In the genomic region with DNA sequence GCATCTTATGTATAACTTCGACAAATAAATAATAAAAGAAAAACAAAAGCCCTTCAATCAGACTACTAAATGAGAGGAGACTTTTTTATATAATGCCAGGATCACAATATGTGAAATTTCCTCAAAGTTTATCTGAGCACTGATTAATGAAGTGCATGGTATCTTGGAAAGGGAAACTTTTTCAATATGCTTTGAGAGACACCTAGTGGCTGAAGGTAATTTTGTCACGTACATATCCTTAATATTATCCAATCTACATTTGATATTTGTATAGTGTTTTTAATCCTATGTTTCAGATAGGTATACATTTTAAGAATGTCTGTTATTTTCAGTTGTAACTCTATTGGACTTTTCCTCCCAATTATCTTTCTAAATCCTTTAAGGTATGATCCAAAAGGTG, we compare ENCODE assay signal across 8 cellular contexts.
DNase-seq lines count a peak whose midpoint lies in the region; ATAC-seq and TF ChIP-seq lines count a peak whose summit lies in the region.

No MANE protein-coding gene starts in this region.

- H3K4me3 ChIP-seq in body of pancreas, result no peak overlapping the region
- H3K4me3 ChIP-seq in mesenchymal stem cell (ENCODE audit: insufficient read depth in 1 of 2, low read depth in 1 of 2, low read length in 2 of 2), result no peak overlapping the region
- H3K4me3 ChIP-seq in spleen, result no peak overlapping the region

- TF ChIP-seq CTCF in GM10248 (IDR thresholded peaks at IDR 0.05; ENCODE audit: control extremely low read depth, extremely low read depth, low read depth, missing control alignments) (peak; percentile 15), body of pancreas (IDR thresholded peaks at IDR 0.05) (peak in 6 of 7 experiments; percentile 23 to 59 (median 40)), spleen (IDR thresholded peaks at IDR 0.05 in 8 of 11, conservative IDR thresholded peaks at IDR 0.05 in 3 of 11) (peak in 3 of 11 experiments; percentile 18 to 28 (median 24))

- 6 to 8% methylated on average over 2 of the region's 2 CpGs for WGBS in body of pancreas, 2 donors
- WGBS in mesenchymal stem cell, result no CpG with 5 or more reads among the region's 2 CpGs
- whole genome bisulfite sequencing in spleen, 5 donors, result 2 to 14% (median 6%) methylated on average over 2 of the region's 2 CpGs

- H3K27ac ChIP-seq in body of pancreas (no peak overlapping the region), mesenchymal stem cell (ENCODE audit: low read length, poor library complexity, severe bottlenecking) (no peak overlapping the region), spleen (no peak overlapping the region)

- intact Hi-C loops in body of pancreas (cut with DNase I), result loop anchor here (10.0 kb wide), 1 partner anchor 320 kb away; no protein-coding TSS in a partner anchor
- intact Hi-C loops in spleen (cut with DNase I; ENCODE audit: low total_unique reads), result loop anchor here (10.0 kb wide), 1 partner anchor 330 kb away; no protein-coding TSS in a partner anchor

- H2BK12ac ChIP-seq in mesenchymal stem cell (ENCODE audit: low read length in 2 of 2), result no peak overlapping the region

- H2AK5ac ChIP-seq in mesenchymal stem cell (ENCODE audit: low read length, severe bottlenecking), result no peak overlapping the region

- no peak overlapping the region for H2BK15ac ChIP-seq in mesenchymal stem cell (ENCODE audit: low read depth, poor library complexity, severe bottlenecking)

- no peak overlapping the region for H3K4ac ChIP-seq in mesenchymal stem cell (ENCODE audit: low read depth in 1 of 2, low read length in 2 of 2)

- H4K91ac ChIP-seq in mesenchymal stem cell (ENCODE audit: low read length), result no peak overlapping the region

- no peak overlapping the region for H3K14ac ChIP-seq in mesenchymal stem cell (ENCODE audit: low read length in 2 of 2)

- no peaks in the 10 kb centered on the region for H3K4me1 Mint-ChIP-seq in immature natural killer cell

- H2BK5ac ChIP-seq in mesenchymal stem cell (ENCODE audit: low read depth, low read length, poor library complexity, severe bottlenecking), result no peak overlapping the region

- TF ChIP-seq POLR2A in body of pancreas (IDR thresholded peaks at IDR 0.05) (no peak), spleen (IDR thresholded peaks at IDR 0.05) (no peak)

- H3K79me1 ChIP-seq in mesenchymal stem cell (replicated peaks; ENCODE audit: low read length, poor library complexity, severe bottlenecking), result peaks cover 4% of the 10 kb centered on the region

- ATAC-seq in body of pancreas (no peak), HG03442 (IDR thresholded peaks at IDR 0.05; ENCODE audit: unreplicated experiment) (no peak)

- CTCF ChIA-PET in GM10248 (lab: Yijun Ruan, JAX), result no interaction called here

- no peaks in the 10 kb centered on the region for H3K27me3 Mint-ChIP-seq in immature natural killer cell (ENCODE audit: low read depth in 3 of 3)

- no peak overlapping the region for H3K23ac ChIP-seq in mesenchymal stem cell (ENCODE audit: low read length in 2 of 2)

- no peak overlapping the region for H2AFZ ChIP-seq in mesenchymal stem cell (ENCODE audit: low read depth, low read length)

- no peak overlapping the region for H2BK120ac ChIP-seq in mesenchymal stem cell (ENCODE audit: low read depth, low read length)

- no peak overlapping the region for H3K18ac ChIP-seq in mesenchymal stem cell (ENCODE audit: low read depth in 1 of 2, low read length in 2 of 2)

- H3K9me3 ChIP-seq in body of pancreas (no peaks in the 10 kb centered on the region), mesenchymal stem cell (ENCODE audit: control insufficient read depth, low read length) (no peaks in the 10 kb centered on the region), spleen (no peaks in the 10 kb centered on the region)

- H3K27me3 ChIP-seq in body of pancreas, result no peaks in the 10 kb centered on the region
- H3K27me3 ChIP-seq in mesenchymal stem cell (ENCODE audit: control insufficient read depth in 1 of 2, insufficient read depth in 1 of 2, low read length in 2 of 2), result no peaks in the 10 kb centered on the region
- no peaks in the 10 kb centered on the region for H3K27me3 ChIP-seq in spleen (replicated peaks in 1 of 7)

- no peak overlapping the region for H3K4me3 Mint-ChIP-seq in immature natural killer cell

- no peak overlapping the region for H3K27ac Mint-ChIP-seq in immature natural killer cell

- H3K4me2 ChIP-seq in mesenchymal stem cell (ENCODE audit: low read length, poor library complexity, severe bottlenecking), result no peak overlapping the region

- POLR2A ChIA-PET in GM10248 (lab: Yijun Ruan, JAX), result no interaction called here

- DNase-seq in GM10248 (ENCODE audit: extremely low spot score) (no peak), LoVo (ENCODE audit: low spot score) (peak; percentile 2), body of pancreas (no peak), mesenchymal stem cell (peak; percentile 21), activated gamma-delta T cell (lab: John Stamatoyannopoulos, UW) (no peak), spleen (no peak), immature natural killer cell (no peak)

- no peaks in the 10 kb centered on the region for H3K36me3 Mint-ChIP-seq in immature natural killer cell

- H3K9ac ChIP-seq in mesenchymal stem cell (ENCODE audit: low read length), result no peak overlapping the region

- H3K9me3 Mint-ChIP-seq in immature natural killer cell, result peaks cover 0 to 1% (median 0%) of the 10 kb centered on the region in 6 donors

- H3K4me1 ChIP-seq in body of pancreas (no peaks in the 10 kb centered on the region), mesenchymal stem cell (ENCODE audit: control insufficient read depth, insufficient read depth, low read depth, low read length) (no peaks in the 10 kb centered on the region), spleen (no peaks in the 10 kb centered on the region)

- no peak overlapping the region for H4K8ac ChIP-seq in mesenchymal stem cell (ENCODE audit: low read length)

- H3K36me3 ChIP-seq in body of pancreas (replicated peaks in 1 of 2; ENCODE audit: insufficient read depth in 1 of 2, low read depth in 2 of 2) (no peaks in the 10 kb centered on the region), mesenchymal stem cell (ENCODE audit: control insufficient read depth in 1 of 2, insufficient read depth in 2 of 2, low read depth in 1 of 2, low read length in 2 of 2) (no peaks in the 10 kb centered on the region), spleen (no peaks in the 10 kb centered on the region)

Comparison
In these comparisons a context has a peak if more than half of its experiments do, and no peak if none do; other contexts are left out.
1. DNase-seq: peak in LoVo (single experiment) and mesenchymal stem cell (single experiment); none in GM10248 (single experiment), body of pancreas (0 of 4), activated gamma-delta T cell (single experiment), spleen (single experiment) and immature natural killer cell (0 of 3).